Comparison of ENCODE assay signal across 8 cellular contexts in the genomic region with DNA sequence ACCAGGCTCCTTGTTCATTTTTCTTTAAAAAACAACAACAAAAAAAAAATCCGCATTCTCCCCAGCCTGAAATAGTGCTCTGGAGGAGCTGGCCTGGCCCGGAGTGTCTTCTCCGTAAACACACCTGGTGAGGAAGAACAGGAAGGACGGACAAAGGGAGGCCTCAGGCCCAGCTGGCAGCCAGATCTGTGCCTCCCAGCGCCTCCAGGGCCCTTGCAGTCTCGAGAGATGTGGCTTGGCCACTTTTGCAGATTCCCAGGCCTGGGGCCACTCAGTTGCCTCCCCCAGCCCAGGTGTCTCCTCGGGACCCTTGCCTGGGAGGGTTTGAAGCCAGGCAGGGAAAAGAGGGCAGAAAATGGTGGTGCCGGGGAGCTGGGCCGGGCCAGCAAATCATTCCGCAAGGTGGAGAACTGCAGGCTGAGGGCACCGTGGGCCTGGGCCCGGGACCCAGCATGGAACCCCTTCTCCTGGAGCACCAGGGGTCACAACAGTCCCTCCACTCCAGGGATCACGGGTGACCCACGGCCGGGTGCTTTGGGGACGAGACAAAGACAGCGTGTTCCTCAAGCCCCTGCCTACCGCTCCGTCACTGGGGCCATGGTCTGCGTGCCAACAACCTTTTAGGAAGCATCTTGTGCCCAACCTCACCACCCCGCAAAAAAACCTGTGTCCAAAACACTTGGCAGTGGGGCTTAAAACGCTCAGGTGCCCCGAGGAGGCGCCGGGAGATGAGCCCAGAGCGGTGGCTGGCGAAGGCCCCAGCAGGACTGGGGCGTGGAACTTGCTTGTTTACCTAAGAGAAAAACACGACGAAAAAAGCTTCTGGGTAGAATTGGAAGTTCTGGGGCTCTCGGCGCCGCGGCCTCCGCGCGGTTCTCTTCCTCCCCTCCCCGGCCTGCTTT.
A peak's percentile ranks its signal among the peaks of the same experiment; 100 is the strongest.
DNase-seq lines count a peak whose midpoint lies in the region; ATAC-seq, FAIRE-seq and TF ChIP-seq lines count a peak whose summit lies in the region.

No MANE protein-coding gene starts in this region.

- no peaks in the 10 kb centered on the region for H3K27me3 Mint-ChIP-seq in Calu3 (ENCODE audit: unreplicated experiment)
- no peaks in the 10 kb centered on the region for H3K27me3 Mint-ChIP-seq in stimulated activated naive B cell treated with anti-CD40 and anti-IgM and Interleukin-4, amounts not matched to agents 10 μg/mL and 1 μg/mL and 100 μg/mL, for 72 hours

- peak overlapping the region; percentile 46 for H3K4me3 ChIP-seq in bronchial epithelial cell (ENCODE audit: low read depth, low read length)

- peaks cover 6% of the 10 kb centered on the region for H3K36me3 Mint-ChIP-seq in Calu3 (ENCODE audit: insufficient read depth, unreplicated experiment)
- H3K36me3 Mint-ChIP-seq in stimulated activated naive B cell treated with anti-CD40 and anti-IgM and Interleukin-4, amounts not matched to agents 10 μg/mL and 1 μg/mL and 100 μg/mL, for 72 hours = no peaks in the 10 kb centered on the region

- peak; percentile 55 to 63 for ATAC-seq in stimulated activated naive B cell treated with anti-CD40 and anti-IgM and Interleukin-4, amounts not matched to agents 10 μg/mL and 1 μg/mL and 100 μg/mL, for 72 hours (replicated peaks)
- ATAC-seq in HG02798 (IDR thresholded peaks at IDR 0.05; ENCODE audit: poor library complexity, unreplicated experiment) = no peak

- peak overlapping the region; percentile 97 for H3K27ac ChIP-seq in layer of hippocampus (ENCODE audit: low read depth, low read length)

- FAIRE-seq in bronchial epithelial cell (lab: Jason Lieb, UNC) = peak; percentile 43

- DNase-seq in Calu3 (no peak), NCI-H2196 treated with DMSO at 0.1 percent for 48 hours (lab: John Stamatoyannopoulos, UW; ENCODE audit: unreplicated experiment) (peak; percentile 68), bronchial epithelial cell (ENCODE audit: low read depth) (no peak), NCI-H1694 treated with DMSO at 0.1 percent for 48 hours (lab: John Stamatoyannopoulos, UW) (no peak), HEK293T (ENCODE audit: extremely low spot score) (no peak)
- no peak for DNase-seq in stimulated activated naive B cell treated with anti-CD40 and anti-IgM and Interleukin-4, amounts not matched to agents 10 μg/mL and 1 μg/mL and 100 μg/mL, for 72 hours

- H3K27ac Mint-ChIP-seq in Calu3 (ENCODE audit: unreplicated experiment) = no peak overlapping the region
- peak overlapping the region; percentile 92 for H3K27ac Mint-ChIP-seq in stimulated activated naive B cell treated with anti-CD40 and anti-IgM and Interleukin-4, amounts not matched to agents 10 μg/mL and 1 μg/mL and 100 μg/mL, for 72 hours

- BruUV-seq in Calu3 (replicated peaks; lab: Mats Ljungman, UMichigan) = no TSS peak

- CTCF ChIA-PET in Calu3 (lab: Charles Lee) = no interaction called here
- CTCF ChIA-PET in HEK293T (lab: Yijun Ruan, JAX) = interaction anchor here (1.5 kb wide), 1 partner anchor 38 kb away, joined by 4 read pairs; no protein-coding TSS in a partner anchor

- intact Hi-C loops in Calu3 (cut with micrococcal nuclease; ENCODE audit: unreplicated experiment) = no loop called here

- H3K27me3 ChIP-seq in bronchial epithelial cell (ENCODE audit: control insufficient read depth, insufficient read depth, low read length) (no peaks in the 10 kb centered on the region), layer of hippocampus (ENCODE audit: control insufficient read depth, insufficient read depth, low read length) (no peaks in the 10 kb centered on the region)

- H3K4me1 Mint-ChIP-seq in Calu3 (ENCODE audit: low read depth, unreplicated experiment) = no peaks in the 10 kb centered on the region
- peaks cover 20 to 34% of the 10 kb centered on the region in 2 donors for H3K4me1 Mint-ChIP-seq in stimulated activated naive B cell treated with anti-CD40 and anti-IgM and Interleukin-4, amounts not matched to agents 10 μg/mL and 1 μg/mL and 100 μg/mL, for 72 hours

- H3K36me3 ChIP-seq in bronchial epithelial cell (ENCODE audit: control insufficient read depth, insufficient read depth, low read length) = peaks cover 4% of the 10 kb centered on the region

- peak overlapping the region; percentile 56 for H3K4me3 Mint-ChIP-seq in Calu3 (ENCODE audit: low read depth, unreplicated experiment)
- H3K4me3 Mint-ChIP-seq in stimulated activated naive B cell treated with anti-CD40 and anti-IgM and Interleukin-4, amounts not matched to agents 10 μg/mL and 1 μg/mL and 100 μg/mL, for 72 hours = peak overlapping the region; percentile 85 to 86

- no peaks in the 10 kb centered on the region for H3K9me3 Mint-ChIP-seq in Calu3 (ENCODE audit: low read depth, unreplicated experiment)
- H3K9me3 Mint-ChIP-seq in stimulated activated naive B cell treated with anti-CD40 and anti-IgM and Interleukin-4, amounts not matched to agents 10 μg/mL and 1 μg/mL and 100 μg/mL, for 72 hours = no peaks in the 10 kb centered on the region

- TF ChIP-seq CTCF in Calu3 (IDR thresholded peaks at IDR 0.05; ENCODE audit: unreplicated experiment) (no peak), bronchial epithelial cell (IDR thresholded peaks at IDR 0.05; ENCODE audit: insufficient read depth, low read length, severe bottlenecking) (no peak)

- POLR2A ChIA-PET in HEK293T (lab: Yijun Ruan, JAX) = no interaction called here

TF ChIP-seq in HEK293T, 16 proteins besides CTCF, POLR2A, EP300 and RAD21:
- TF ChIP-seq ARNT (IDR thresholded peaks at IDR 0.05) = no peak
- no peak for TF ChIP-seq FOXA1 (IDR thresholded peaks at IDR 0.05)
- TF ChIP-seq TARDBP (IDR thresholded peaks at IDR 0.05) = no peak
- no peak for TF ChIP-seq ELF4 (IDR thresholded peaks at IDR 0.05)
